ENCODE assay signal across 20 cellular contexts in the genomic region with DNA sequence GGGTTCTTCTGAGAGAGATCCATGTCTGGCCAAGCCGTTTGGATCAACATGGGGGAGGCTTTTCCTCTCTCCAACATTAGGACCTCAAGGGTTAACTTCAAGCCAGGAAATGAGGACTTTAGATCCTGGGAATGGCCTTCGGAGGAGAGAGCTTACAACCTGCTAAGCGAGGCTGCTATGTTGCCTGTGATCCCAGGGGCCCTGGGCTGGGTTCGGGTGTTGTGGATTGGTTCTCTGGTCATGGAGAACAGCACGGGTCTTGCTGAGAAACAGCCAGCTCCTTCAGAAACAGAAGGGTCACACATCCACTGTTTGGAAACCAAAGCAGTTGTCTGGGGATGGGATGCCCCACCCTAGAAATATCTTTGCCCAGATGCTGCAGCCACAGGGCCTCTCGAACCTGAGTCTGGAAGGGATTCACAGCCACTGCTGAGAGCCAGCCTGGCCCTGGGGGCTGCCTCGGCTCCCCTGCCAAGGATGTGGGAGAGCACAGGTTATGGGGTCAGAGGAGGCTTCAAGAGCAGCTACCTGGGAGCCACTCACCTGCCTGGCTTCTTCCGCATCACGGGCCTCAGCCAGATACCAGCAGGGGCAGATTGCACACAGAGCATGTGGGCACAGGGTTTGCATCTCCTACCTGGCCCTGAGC. TPM values are rescaled to one million over a fixed set of nuclear protein-coding genes. Genes with fewer than 3 reads are reported as not detected.
DNase-seq lines count a peak whose midpoint lies in the region; ATAC-seq and TF ChIP-seq lines count a peak whose summit lies in the region.
"Had no signal": no experiment of that assay in that cellular context is flagged by ENCODE, and none has a peak within 500 bp of the region (broad histone marks: within the 10 kb centered on the region; RNA-seq: fewer than 3 reads in every experiment).

No MANE protein-coding gene starts in this region.

- TF ChIP-seq CTCF in right atrium auricular region (IDR thresholded peaks at IDR 0.05) (no peak), RWPE2 (IDR thresholded peaks at IDR 0.05; ENCODE audit: poor library complexity, severe bottlenecking) (no peak), mesothelial cell of epicardium (IDR thresholded peaks at IDR 0.05; ENCODE audit: unreplicated experiment) (no peak), suprapubic skin (IDR thresholded peaks at IDR 0.05) (no peak), tibial nerve (IDR thresholded peaks at IDR 0.05) (no peak)

- intact Hi-C loops in Right ventricle myocardium inferior (cut with DNase I) = no loop called here

- peak overlapping the region; percentile 59 for H3K27ac Mint-ChIP-seq in mesothelial cell of epicardium

- peaks cover 24% of the 10 kb centered on the region for H3K4me1 Mint-ChIP-seq in mesothelial cell of epicardium

- H3K36me3 Mint-ChIP-seq in mesothelial cell of epicardium = no peaks in the 10 kb centered on the region

- H3K4me3 ChIP-seq in right atrium auricular region (no peak overlapping the region), RWPE2 (ENCODE audit: severe bottlenecking) (no peak overlapping the region), suprapubic skin (no peak overlapping the region), tibial nerve (no peak overlapping the region)
- H3K4me3 ChIP-seq: vagina had no signal

- H3K36me3 ChIP-seq in right atrium auricular region (no peaks in the 10 kb centered on the region), RWPE2 (ENCODE audit: low read depth) (no peaks in the 10 kb centered on the region), suprapubic skin (no peaks in the 10 kb centered on the region), tibial nerve (no peaks in the 10 kb centered on the region)
- H3K36me3 ChIP-seq: vagina had no signal

- peaks cover 9% of the 10 kb centered on the region for H3K9me3 Mint-ChIP-seq in mesothelial cell of epicardium

- 75% methylated on average over 4 of the region's 9 CpGs for WGBS in suprapubic skin
- 40 to 70% methylated on average over 6 to 9 of the region's 9 CpGs for WGBS in tibial nerve, 2 donors

- no peak for TF ChIP-seq POLR2A in suprapubic skin (IDR thresholded peaks at IDR 0.05)
- TF ChIP-seq POLR2A in tibial nerve (IDR thresholded peaks at IDR 0.05) = no peak

- H3K27me3 ChIP-seq in right atrium auricular region (no peaks in the 10 kb centered on the region), RWPE2 (ENCODE audit: insufficient read depth, poor library complexity, severe bottlenecking) (no peaks in the 10 kb centered on the region), suprapubic skin (no peaks in the 10 kb centered on the region), tibial nerve (no peaks in the 10 kb centered on the region)
- H3K27me3 ChIP-seq: vagina had no signal

- ATAC-seq in Right ventricle myocardium inferior = no peak
- no peak for ATAC-seq in RWPE2 (ENCODE audit: low read depth)
- no peak for ATAC-seq in HG02981 (IDR thresholded peaks at IDR 0.05; ENCODE audit: unreplicated experiment)

- H3K4me1 ChIP-seq in right atrium auricular region (peaks cover 0 to 19% of the 10 kb centered on the region in 2 donors), RWPE2 (ENCODE audit: insufficient read depth, poor library complexity, severe bottlenecking) (no peaks in the 10 kb centered on the region), suprapubic skin (peaks cover 35% of the 10 kb centered on the region), tibial nerve (peaks cover 0 to 35% (median 11%) of the 10 kb centered on the region in 4 donors)

- H3K4me3 Mint-ChIP-seq in mesothelial cell of epicardium = no peak overlapping the region
- H3K4me3 Mint-ChIP-seq: activated CD4-positive, alpha-beta T cell treated with anti-CD3 and anti-CD28 coated beads, Interleukin-2, amount 10 ng/mL, durations not matched to agents 7 days and 5 days had no signal

- TF ChIP-seq EP300 in suprapubic skin (IDR thresholded peaks at IDR 0.05) (no peak), tibial nerve (IDR thresholded peaks at IDR 0.05) (no peak)

- DNase-seq in Right ventricle myocardium inferior (ENCODE audit: missing footprints) = peak; percentile 44
- DNase-seq in right atrium auricular region (ENCODE audit: low spot score) = no peak
- DNase-seq in RWPE2 (ENCODE audit: low spot score) = peak; percentile 22
- DNase-seq in mesothelial cell of epicardium (ENCODE audit: low spot score in 2 of 2, unreplicated experiment in 2 of 2) = peak in 1 of 2 experiments; percentile 13
- DNase-seq in suprapubic skin (ENCODE audit: low spot score in 2 of 2) = peak; percentile 53 to 59
- DNase-seq in tibial nerve (ENCODE audit: low spot score in 2 of 2) = no peak
- no peak for DNase-seq in Ammon's horn (ENCODE audit: low spot score)
- DNase-seq: ACHN; activated CD4-positive, alpha-beta T cell treated with anti-CD3 and anti-CD28 coated beads, Interleukin-2, amount 10 ng/mL, durations not matched to agents 7 days and 5 days; activated CD8-positive, alpha-beta memory T cell treated with anti-CD3 and anti-CD28 coated beads, Interleukin-2, amount 50 U/mL, for 48 hours; activated naive CD4-positive, alpha-beta T cell; DMS 273 treated with DMSO at 0.1 percent for 48 hours; NCI-H1417; NCI-H510A treated with DMSO at 0.1 percent for 48 hours; nucleus accumbens; retina; SK-N-SH had no signal

- H3K27ac ChIP-seq in right atrium auricular region (no peak overlapping the region), RWPE2 (ENCODE audit: poor library complexity, severe bottlenecking) (no peak overlapping the region), suprapubic skin (no peak overlapping the region), tibial nerve (no peak overlapping the region)
- H3K27ac ChIP-seq: C4-2B, vagina had no signal

- H3K9me3 ChIP-seq in right atrium auricular region (no peaks in the 10 kb centered on the region), RWPE2 (ENCODE audit: severe bottlenecking) (no peaks in the 10 kb centered on the region), suprapubic skin (no peaks in the 10 kb centered on the region), tibial nerve (no peaks in the 10 kb centered on the region)
- H3K9me3 ChIP-seq: SK-N-SH, vagina had no signal

- H3K27me3 Mint-ChIP-seq in mesothelial cell of epicardium (ENCODE audit: low read depth) = no peaks in the 10 kb centered on the region
- H3K27me3 Mint-ChIP-seq: activated CD4-positive, alpha-beta T cell treated with anti-CD3 and anti-CD28 coated beads, Interleukin-2, amount 10 ng/mL, durations not matched to agents 7 days and 5 days had no signal

RNA-seq across cellular contexts. Expression of a gene that starts 5.5 kb away (rescaled TPM):
- total RNA-seq in Right ventricle myocardium inferior (22.3 TPM), right atrium auricular region (1 to 10 TPM; 7.7 to 8.1 TPM), mesothelial cell of epicardium (23.9 to 24.7 TPM (median 24.2 TPM) in 3 replicates), suprapubic skin (10 to 100 TPM; 15.2 to 19.4 (median 18.3) TPM), tibial nerve (10 to 100 TPM; 12.6 to 23.7 (median 15.1) TPM)

RNA-seq across cellular contexts. Expression of a gene that starts 59.5 kb away (rescaled TPM):
- total RNA-seq in Right ventricle myocardium inferior (4.2 TPM), right atrium auricular region (1 to 10 TPM; 2.6 to 4.6 TPM), mesothelial cell of epicardium (15.2 to 17.0 TPM (median 16.1 TPM) in 3 replicates), suprapubic skin (10 to 100 TPM in 1 of 4 donors, 1 to 10 TPM in 3; 6.6 to 13.1 (median 7.1) TPM), tibial nerve (10 to 100 TPM; 10.1 to 21.6 (median 17.9) TPM)

Comparison
In these comparisons a context has a peak if more than half of its experiments do, and no peak if none do; other contexts are left out.
1. DNase-seq: peak in Right ventricle myocardium inferior (single experiment), RWPE2 (single experiment) and suprapubic skin (2 of 2); none in right atrium auricular region (single experiment), tibial nerve (0 of 2) and Ammon's horn (single experiment).